Comparison of ENCODE assay signal across 10 cellular contexts in the genomic region with DNA sequence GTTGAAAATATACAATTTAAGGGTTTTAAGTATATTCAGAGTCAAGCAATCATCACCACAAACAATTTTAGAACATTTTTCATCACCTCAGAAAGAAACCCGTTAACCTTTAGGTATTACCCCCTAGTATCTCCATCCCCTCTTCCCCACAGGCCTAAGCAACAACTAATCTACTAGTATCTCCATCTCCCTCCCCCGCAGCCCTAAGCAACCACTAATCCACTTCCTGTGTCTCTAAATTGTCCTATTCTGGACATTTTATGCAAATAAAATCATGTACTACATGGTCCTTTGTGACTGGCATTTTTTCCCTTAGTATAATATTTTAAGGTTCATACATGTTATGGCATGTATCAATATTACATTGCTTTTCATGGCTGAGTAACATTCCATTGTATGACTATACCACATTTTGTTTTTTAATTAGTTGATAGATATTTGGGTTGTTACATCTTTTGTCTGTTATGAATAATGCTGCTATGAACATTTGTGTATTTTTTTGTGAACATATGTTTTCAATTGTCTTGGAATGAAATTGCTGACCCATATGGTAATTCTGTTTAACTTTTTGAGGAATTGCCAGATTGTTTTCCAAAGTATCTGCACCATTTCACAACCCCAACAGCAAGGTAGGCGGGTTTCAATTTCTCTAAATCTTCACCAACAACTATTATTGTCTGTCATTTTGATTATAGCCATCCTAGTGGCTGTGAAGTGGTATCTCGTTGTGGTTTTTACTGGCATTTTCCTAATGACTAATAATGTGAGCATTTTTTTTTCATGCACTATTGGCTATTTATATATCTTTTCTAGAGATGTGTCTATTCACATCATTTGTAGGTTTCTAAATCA.
A peak's percentile ranks its signal among the peaks of the same experiment; 100 is the strongest.
DNase-seq lines count a peak whose midpoint lies in the region; ATAC-seq and TF ChIP-seq lines count a peak whose summit lies in the region.
"Had no signal": no experiment of that assay in that cellular context is flagged by ENCODE, and none has a peak within 500 bp of the region (broad histone marks: within the 10 kb centered on the region; RNA-seq: fewer than 3 reads in every experiment).

No MANE protein-coding gene starts in this region.

- peak; percentile 39 for ATAC-seq in HG02623 (IDR thresholded peaks at IDR 0.05; ENCODE audit: unreplicated experiment)
- ATAC-seq: A549 had no signal

- no peak overlapping the region for H2AFZ ChIP-seq in smooth muscle cell (ENCODE audit: low read depth)

- no peak overlapping the region for H3K4me3 Mint-ChIP-seq in activated CD4-positive, alpha-beta memory T cell treated with anti-CD3 and anti-CD28 coated beads for 36 hours
- H3K4me3 Mint-ChIP-seq in activated CD4-positive, alpha-beta memory T cell treated with anti-CD3 and anti-CD28 coated beads, Interleukin-2, amount 10 ng/mL, durations not matched to agents 7 days and 5 days = no peak overlapping the region
- H3K4me3 Mint-ChIP-seq in T-helper 1 cell treated with Interleukin-12 subunit alpha and Interleukin-12 subunit beta and Interleukin-4 antibody, amounts not matched to agents 30 μg/mL and 1 μg/mL, for 36 hours = no peak overlapping the region

- no peaks in the 10 kb centered on the region for H3K79me2 ChIP-seq in smooth muscle cell (ENCODE audit: low read depth)

- TF ChIP-seq EP300 in stomach (IDR thresholded peaks at IDR 0.05) = no peak

- POLR2A ChIA-PET in activated CD4-positive, alpha-beta memory T cell treated with anti-CD3 and anti-CD28 coated beads for 36 hours (lab: Charles Lee) = no interaction called here
- POLR2A ChIA-PET in activated CD4-positive, alpha-beta memory T cell treated with anti-CD3 and anti-CD28 coated beads, Interleukin-2, amount 10 ng/mL, durations not matched to agents 7 days and 5 days (lab: Charles Lee) = no interaction called here

- H3K9me3 ChIP-seq in smooth muscle cell (replicated peaks; ENCODE audit: low read depth) (no peaks in the 10 kb centered on the region), stomach (no peaks in the 10 kb centered on the region)
- H3K9me3 ChIP-seq: A549 had no signal

- 66% methylated on average over 4 of the region's 4 CpGs for WGBS in smooth muscle cell (ENCODE audit: low lambda C conversion rate)
- 83 to 93% (median 88%) methylated on average over 4 of the region's 4 CpGs for WGBS in stomach, 5 donors

- no peaks in the 10 kb centered on the region for H3K36me3 Mint-ChIP-seq in activated CD4-positive, alpha-beta memory T cell treated with anti-CD3 and anti-CD28 coated beads for 36 hours
- no peaks in the 10 kb centered on the region for H3K36me3 Mint-ChIP-seq in activated CD4-positive, alpha-beta memory T cell treated with anti-CD3 and anti-CD28 coated beads, Interleukin-2, amount 10 ng/mL, durations not matched to agents 7 days and 5 days (ENCODE audit: low read depth)
- peaks cover 7% of the 10 kb centered on the region for H3K36me3 Mint-ChIP-seq in T-helper 1 cell treated with Interleukin-12 subunit alpha and Interleukin-12 subunit beta and Interleukin-4 antibody, amounts not matched to agents 30 μg/mL and 1 μg/mL, for 36 hours (ENCODE audit: low read depth)

- H3K27me3 ChIP-seq in smooth muscle cell (ENCODE audit: low read depth) (no peaks in the 10 kb centered on the region), stomach (no peaks in the 10 kb centered on the region)

- peak; percentile 34 for DNase-seq in activated CD4-positive, alpha-beta memory T cell treated with anti-CD3 and anti-CD28 coated beads for 36 hours
- DNase-seq in activated CD4-positive, alpha-beta memory T cell treated with anti-CD3 and anti-CD28 coated beads, Interleukin-2, amount 10 ng/mL, durations not matched to agents 7 days and 5 days = no peak
- DNase-seq in smooth muscle cell (lab: John Stamatoyannopoulos, UW; ENCODE audit: unreplicated experiment) (no peak), NCI-H2227 treated with DMSO at 0.1 percent for 48 hours (lab: John Stamatoyannopoulos, UW) (no peak), stomach (no peak), GDM1 (lab: John Stamatoyannopoulos, UW) (no peak)
- DNase-seq: head of caudate nucleus had no signal

- no peak overlapping the region for H3K27ac Mint-ChIP-seq in activated CD4-positive, alpha-beta memory T cell treated with anti-CD3 and anti-CD28 coated beads for 36 hours
- H3K27ac Mint-ChIP-seq in activated CD4-positive, alpha-beta memory T cell treated with anti-CD3 and anti-CD28 coated beads, Interleukin-2, amount 10 ng/mL, durations not matched to agents 7 days and 5 days = no peak overlapping the region
- peak overlapping the region; percentile 1 for H3K27ac Mint-ChIP-seq in T-helper 1 cell treated with Interleukin-12 subunit alpha and Interleukin-12 subunit beta and Interleukin-4 antibody, amounts not matched to agents 30 μg/mL and 1 μg/mL, for 36 hours

- no peak for TF ChIP-seq POLR2A in stomach (IDR thresholded peaks at IDR 0.05)

- no peaks in the 10 kb centered on the region for H3K27me3 Mint-ChIP-seq in activated CD4-positive, alpha-beta memory T cell treated with anti-CD3 and anti-CD28 coated beads for 36 hours
- no peaks in the 10 kb centered on the region for H3K27me3 Mint-ChIP-seq in activated CD4-positive, alpha-beta memory T cell treated with anti-CD3 and anti-CD28 coated beads, Interleukin-2, amount 10 ng/mL, durations not matched to agents 7 days and 5 days
- H3K27me3 Mint-ChIP-seq in T-helper 1 cell treated with Interleukin-12 subunit alpha and Interleukin-12 subunit beta and Interleukin-4 antibody, amounts not matched to agents 30 μg/mL and 1 μg/mL, for 36 hours (ENCODE audit: low read depth) = no peaks in the 10 kb centered on the region

- peaks cover 31% of the 10 kb centered on the region for H3K4me1 Mint-ChIP-seq in activated CD4-positive, alpha-beta memory T cell treated with anti-CD3 and anti-CD28 coated beads for 36 hours (ENCODE audit: low read depth)
- H3K4me1 Mint-ChIP-seq in activated CD4-positive, alpha-beta memory T cell treated with anti-CD3 and anti-CD28 coated beads, Interleukin-2, amount 10 ng/mL, durations not matched to agents 7 days and 5 days = peaks cover 31% of the 10 kb centered on the region
- H3K4me1 Mint-ChIP-seq in T-helper 1 cell treated with Interleukin-12 subunit alpha and Interleukin-12 subunit beta and Interleukin-4 antibody, amounts not matched to agents 30 μg/mL and 1 μg/mL, for 36 hours (ENCODE audit: low read depth) = peaks cover 32% of the 10 kb centered on the region

- H3F3A ChIP-seq in smooth muscle cell (ENCODE audit: low read depth) = no peaks in the 10 kb centered on the region

- CTCF ChIA-PET in activated CD4-positive, alpha-beta memory T cell treated with anti-CD3 and anti-CD28 coated beads for 36 hours (lab: Charles Lee) = no interaction called here
- CTCF ChIA-PET in activated CD4-positive, alpha-beta memory T cell treated with anti-CD3 and anti-CD28 coated beads, Interleukin-2, amount 10 ng/mL, durations not matched to agents 7 days and 5 days (lab: Charles Lee) = no interaction called here

- TF ChIP-seq CTCF in smooth muscle cell (IDR thresholded peaks at IDR 0.05; ENCODE audit: borderline replicate concordance, insufficient read depth, poor library complexity, severe bottlenecking) = no peak
- TF ChIP-seq CTCF in stomach (IDR thresholded peaks at IDR 0.05) = no peak

- intact Hi-C loops in activated CD4-positive, alpha-beta memory T cell treated with anti-CD3 and anti-CD28 coated beads for 36 hours (cut with micrococcal nuclease) = loop anchor here (2.0 kb wide), 1 partner anchor 212 kb away; no protein-coding TSS in a partner anchor
- intact Hi-C loops in stomach (cut with DNase I; ENCODE audit: low total_unique reads) = no loop called here

- H4K20me1 ChIP-seq in smooth muscle cell (ENCODE audit: low read depth) = no peaks in the 10 kb centered on the region

- H3K9me3 Mint-ChIP-seq in activated CD4-positive, alpha-beta memory T cell treated with anti-CD3 and anti-CD28 coated beads for 36 hours = no peaks in the 10 kb centered on the region
- peaks cover 6% of the 10 kb centered on the region for H3K9me3 Mint-ChIP-seq in activated CD4-positive, alpha-beta memory T cell treated with anti-CD3 and anti-CD28 coated beads, Interleukin-2, amount 10 ng/mL, durations not matched to agents 7 days and 5 days
- peaks cover 10% of the 10 kb centered on the region for H3K9me3 Mint-ChIP-seq in T-helper 1 cell treated with Interleukin-12 subunit alpha and Interleukin-12 subunit beta and Interleukin-4 antibody, amounts not matched to agents 30 μg/mL and 1 μg/mL, for 36 hours

- H3K27ac ChIP-seq in smooth muscle cell (ENCODE audit: low read depth) = no peak overlapping the region
- H3K27ac ChIP-seq in stomach = no peak overlapping the region
- H3K27ac ChIP-seq: A549 had no signal

- peak overlapping the region; percentile 30 for H3K4me2 ChIP-seq in smooth muscle cell
- H3K4me2 ChIP-seq: A549 had no signal

- H3K4me1 ChIP-seq in smooth muscle cell (ENCODE audit: low read depth) = no peaks in the 10 kb centered on the region
- H3K4me1 ChIP-seq in stomach = peaks cover 0 to 12% (median 5%) of the 10 kb centered on the region in 4 donors

- H3K36me3 ChIP-seq in smooth muscle cell (ENCODE audit: low read depth) = no peaks in the 10 kb centered on the region
- H3K36me3 ChIP-seq in stomach = no peaks in the 10 kb centered on the region

- H3K4me3 ChIP-seq in smooth muscle cell = no peak overlapping the region
- no peak overlapping the region for H3K4me3 ChIP-seq in stomach
- H3K4me3 ChIP-seq: A549 had no signal

- H3K9ac ChIP-seq in smooth muscle cell (ENCODE audit: low read depth) = no peak overlapping the region
